ENCODE assay signal across 8 cellular contexts in genomic region chr20:10511507-10512231, GRCh38.
A peak's percentile ranks its signal among the peaks of the same experiment; 100 is the strongest.
DNase-seq lines count a peak whose midpoint lies in the region; TF ChIP-seq lines count a peak whose summit lies in the region.

No MANE protein-coding gene starts in this region.

- in situ Hi-C loops in HAP-1 (cut with MboI; ENCODE audit: low sequenced_read_pairs) (no loop called here), astrocyte of the spinal cord (cut with HindIII; ENCODE audit: low sequenced_read_pairs) (no loop called here)

- H3K4me1 ChIP-seq in HAP-1 = peaks cover 11% of the 10 kb centered on the region
- H3K4me1 ChIP-seq in iPS-20b (ENCODE audit: insufficient read depth, low read length) = peaks cover 12% of the 10 kb centered on the region
- peaks cover 8 to 90% (median 28%) of the 10 kb centered on the region in 6 donors for H3K4me1 ChIP-seq in spleen

- no peaks in the 10 kb centered on the region for H3K36me3 ChIP-seq in HAP-1 (replicated peaks)
- H3K36me3 ChIP-seq in iPS-20b (ENCODE audit: insufficient read depth, low read depth, low read length) = no peaks in the 10 kb centered on the region
- H3K36me3 ChIP-seq in spleen = no peaks in the 10 kb centered on the region

- no peak for TF ChIP-seq POLR2A in spleen (IDR thresholded peaks at IDR 0.05)

- TF ChIP-seq CTCF in GM10266 (IDR thresholded peaks at IDR 0.05; ENCODE audit: control insufficient read depth, insufficient read depth, low read depth, missing control alignments) (no peak), astrocyte of the spinal cord (IDR thresholded peaks at IDR 0.05; ENCODE audit: low read depth, low read length) (no peak), spleen (IDR thresholded peaks at IDR 0.05 in 8 of 11, conservative IDR thresholded peaks at IDR 0.05 in 3 of 11) (no peak)

- peak overlapping the region; percentile 63 for H3K27ac ChIP-seq in iPS-20b (ENCODE audit: low read length)
- H3K27ac ChIP-seq in spleen = peak overlapping the region in 7 of 8 donors; percentile 37 to 87 (median 71)

- 7 to 18% (median 11%) methylated on average over 5 of the region's 5 CpGs for WGBS in spleen, 5 donors

- intact Hi-C loops in spleen (cut with DNase I; ENCODE audit: low total_unique reads) = no loop called here

- H3K27me3 ChIP-seq in HAP-1 (ENCODE audit: low read depth) (no peaks in the 10 kb centered on the region), iPS-20b (ENCODE audit: insufficient read depth, low read length) (no peaks in the 10 kb centered on the region), spleen (replicated peaks in 1 of 7) (no peaks in the 10 kb centered on the region)

- H3K4me3 ChIP-seq in HAP-1 (no peak overlapping the region), astrocyte of the spinal cord (ENCODE audit: low read depth, low read length) (no peak overlapping the region), iPS-20b (ENCODE audit: low read length) (no peak overlapping the region), spleen (peak overlapping the region in 1 of 8 donors; percentile 42)

- H3K9ac ChIP-seq in iPS-20b (ENCODE audit: low read depth, low read length) = peak overlapping the region; percentile 33; the same call in 1 of the 2 replicates

- DNase-seq in GM10266 (ENCODE audit: extremely low spot score) (peak; percentile 75), HAP-1 (ENCODE audit: low spot score in 2 of 2) (peak; percentile 31 to 55), LoVo (ENCODE audit: low spot score) (peak; percentile 91), T-helper 2 cell (peak in 4 of 5 experiments; percentile 25 to 92 (median 44)), astrocyte of the spinal cord (ENCODE audit: low read depth, low spot score) (peak; percentile 100), spleen (peak; percentile 92), COR-L47 (lab: John Stamatoyannopoulos, UW) (no peak)

- H3K9me3 ChIP-seq in HAP-1 (no peaks in the 10 kb centered on the region), iPS-20b (ENCODE audit: insufficient read depth, low read depth, low read length) (no peaks in the 10 kb centered on the region), spleen (no peaks in the 10 kb centered on the region)
